11 cellular contexts compared by ENCODE assay signal in genomic region chr1:210438928-210439841, GRCh38.
DNase-seq lines count a peak whose midpoint lies in the region; ATAC-seq and TF ChIP-seq lines count a peak whose summit lies in the region.
"Had no signal": no experiment of that assay in that cellular context is flagged by ENCODE, and none has a peak within 500 bp of the region (broad histone marks: within the 10 kb centered on the region; RNA-seq: fewer than 3 reads in every experiment).

No MANE protein-coding gene starts in this region.

- ATAC-seq in psoas muscle (no peak), gastrocnemius medialis (no peak)

- H3K36me3 ChIP-seq in HUES64 (ENCODE audit: insufficient read depth, low read length), result no peaks in the 10 kb centered on the region
- H3K36me3 ChIP-seq in brain microvascular endothelial cell (replicated peaks), result no peaks in the 10 kb centered on the region
- no peaks in the 10 kb centered on the region for H3K36me3 ChIP-seq in psoas muscle (ENCODE audit: insufficient read depth in 1 of 2, low read depth in 1 of 2)
- no peaks in the 10 kb centered on the region for H3K36me3 ChIP-seq in gastrocnemius medialis

- peak; percentile 100 for DNase-seq in AG10803 (ENCODE audit: low read depth)
- DNase-seq in brain microvascular endothelial cell, result peak; percentile 95
- peak; percentile 36 for DNase-seq in left kidney (ENCODE audit: low read depth, low spot score)
- DNase-seq in NCI-H510A (lab: John Stamatoyannopoulos, UW), result no peak
- DNase-seq in HuH-7 (ENCODE audit: low spot score), result no peak
- no peak for DNase-seq in psoas muscle
- no peak for DNase-seq in gastrocnemius medialis
- DNase-seq: central memory CD4-positive, alpha-beta T cell; COR-L47; stimulated activated CD4-positive, alpha-beta T cell treated with anti-CD3 and anti-CD28 coated beads, Interleukin-15, amount 100 ng/mL, for 24 hours had no signal

- in situ Hi-C loops in brain microvascular endothelial cell (cut with HindIII; ENCODE audit: low pct_ligation_motif_present, low sequenced_read_pairs) (no loop called here), gastrocnemius medialis (cut with MboI; ENCODE audit: low sequenced_read_pairs in 4 of 4) (no loop called here)

- peak overlapping the region; percentile 0; the same call in 1 of the 2 replicates for H3K27ac ChIP-seq in HUES64 (ENCODE audit: low read depth, low read length)
- peak overlapping the region; percentile 91 for H3K27ac ChIP-seq in brain microvascular endothelial cell
- no peak overlapping the region for H3K27ac ChIP-seq in psoas muscle
- no peak overlapping the region for H3K27ac ChIP-seq in gastrocnemius medialis

- H3K4me1 ChIP-seq in HUES64 (ENCODE audit: insufficient read depth, low read length), result peaks cover 12% of the 10 kb centered on the region
- no peaks in the 10 kb centered on the region for H3K4me1 ChIP-seq in psoas muscle
- H3K4me1 ChIP-seq in gastrocnemius medialis, result no peaks in the 10 kb centered on the region

- H3K9me3 ChIP-seq in HUES64 (ENCODE audit: insufficient read depth, low read depth, low read length) (no peaks in the 10 kb centered on the region), psoas muscle (no peaks in the 10 kb centered on the region), gastrocnemius medialis (no peaks in the 10 kb centered on the region)

- no peak for TF ChIP-seq POLR2A in gastrocnemius medialis (IDR thresholded peaks at IDR 0.05)

- TF ChIP-seq CTCF in AG10803 (conservative IDR thresholded peaks at IDR 0.05; ENCODE audit: low read length) (no peak), brain microvascular endothelial cell (IDR thresholded peaks at IDR 0.05; ENCODE audit: low read depth, low read length, missing control alignments) (no peak), psoas muscle (IDR thresholded peaks at IDR 0.05) (no peak), gastrocnemius medialis (IDR thresholded peaks at IDR 0.05 in 4 of 5, conservative IDR thresholded peaks at IDR 0.05 in 1 of 5) (no peak)

- H3K9ac ChIP-seq in HUES64 (ENCODE audit: low read depth, low read length), result no peak overlapping the region

- intact Hi-C loops in psoas muscle (cut with DNase I) (no loop called here), gastrocnemius medialis (cut with DNase I; ENCODE audit: low total_unique reads) (no loop called here)

- WGBS in HUES64, result 80% methylated on average over 7 of the region's 7 CpGs
- WGBS in psoas muscle, 3 donors, result 45 to 49% (median 48%) methylated on average over 7 of the region's 7 CpGs

- H3K27me3 ChIP-seq in HUES64 (ENCODE audit: insufficient read depth, low read length), result no peaks in the 10 kb centered on the region
- H3K27me3 ChIP-seq in brain microvascular endothelial cell (replicated peaks), result no peaks in the 10 kb centered on the region
- peaks cover 0 to 2% (median 0%) of the 10 kb centered on the region in 3 donors for H3K27me3 ChIP-seq in psoas muscle (ENCODE audit: insufficient read depth in 3 of 3, low read length in 2 of 3)
- no peaks in the 10 kb centered on the region for H3K27me3 ChIP-seq in gastrocnemius medialis

- H3K4me3 ChIP-seq in AG10803 (ENCODE audit: low read length), result no peak overlapping the region
- no peak overlapping the region for H3K4me3 ChIP-seq in HUES64 (ENCODE audit: low read length)
- H3K4me3 ChIP-seq in brain microvascular endothelial cell (ENCODE audit: low read depth, low read length), result no peak overlapping the region
- H3K4me3 ChIP-seq in psoas muscle, result no peak overlapping the region
- no peak overlapping the region for H3K4me3 ChIP-seq in gastrocnemius medialis

Comparison
In these comparisons a context has a peak if more than half of its experiments do, and no peak if none do; other contexts are left out.
1. DNase-seq: peak in AG10803 (single experiment), brain microvascular endothelial cell (single experiment) and left kidney (single experiment); none in NCI-H510A (single experiment), HuH-7 (single experiment), psoas muscle (0 of 2) and gastrocnemius medialis (0 of 2).
2. H3K27ac ChIP-seq: peak in HUES64 (single experiment) and brain microvascular endothelial cell (single experiment); none in psoas muscle (single experiment) and gastrocnemius medialis (0 of 4).